8 cellular contexts compared by ENCODE assay signal in genomic region chr15:79923515-79924169, GRCh38. TPM values are rescaled to one million over a fixed set of nuclear protein-coding genes. Genes with fewer than 3 reads are reported as not detected.
DNase-seq lines count a peak whose midpoint lies in the region; ATAC-seq and TF ChIP-seq lines count a peak whose summit lies in the region.

No MANE protein-coding gene starts in this region.

- TF ChIP-seq POLR2A in breast epithelium (IDR thresholded peaks at IDR 0.05), result peak; percentile 67

- H3K4me1 ChIP-seq in breast epithelium, result no peaks in the 10 kb centered on the region
- H3K4me1 ChIP-seq in skeletal muscle tissue (ENCODE audit: control insufficient read depth in 3 of 3, insufficient read depth in 3 of 3, low read length in 3 of 3), result peaks cover 4 to 5% (median 5%) of the 10 kb centered on the region in 3 donors

- peak overlapping the region; percentile 100 for H3K27ac ChIP-seq in VCaP
- peak overlapping the region; percentile 97 to 98 for H3K27ac ChIP-seq in breast epithelium
- peak overlapping the region; percentile 85 for H3K27ac ChIP-seq in skeletal muscle tissue (ENCODE audit: low read depth, low read length)

- DNase-seq in AG04449 (ENCODE audit: low read depth, low spot score) (peak; percentile 57), NCI-H2196 (lab: John Stamatoyannopoulos, UW; ENCODE audit: unreplicated experiment) (peak; percentile 90), breast epithelium (ENCODE audit: low spot score in 2 of 2) (peak; percentile 93 to 97)

- CTCF ChIA-PET in AG04449 (lab: Yijun Ruan, JAX), result interaction anchor here (1.0 to 2.7 kb wide), 3 partner anchors 10 to 62 kb away, joined by 3 to 6 read pairs (median 4); no protein-coding TSS in a partner anchor

- intact Hi-C loops in breast epithelium (cut with DNase I; ENCODE audit: low total_unique reads), result no loop called here

- H3K9me3 ChIP-seq in breast epithelium, result peaks cover 22 to 37% of the 10 kb centered on the region in 2 donors
- peaks cover 5% of the 10 kb centered on the region for H3K9me3 ChIP-seq in iPS-18c (ENCODE audit: control insufficient read depth, insufficient read depth, low read length)
- peaks cover 0 to 3% (median 2%) of the 10 kb centered on the region in 3 donors for H3K9me3 ChIP-seq in skeletal muscle tissue (ENCODE audit: control insufficient read depth in 3 of 3, low read length in 3 of 3)

- H3K4me3 ChIP-seq in AG04449 (ENCODE audit: low read depth, low read length) (peak overlapping the region; percentile 90), breast epithelium (peak overlapping the region; percentile 86 to 93 (median 89)), iPS-18c (ENCODE audit: insufficient read depth, low read depth, low read length) (peak overlapping the region; percentile 89), skeletal muscle tissue (ENCODE audit: low read length in 3 of 3) (peak overlapping the region; percentile 81 to 89 (median 89))

- no peak for TF ChIP-seq CTCF in AG04449 (IDR thresholded peaks at IDR 0.05; ENCODE audit: insufficient read depth, low read length, missing control alignments)
- TF ChIP-seq CTCF in VCaP (conservative IDR thresholded peaks at IDR 0.05), result no peak
- no peak for TF ChIP-seq CTCF in breast epithelium (IDR thresholded peaks at IDR 0.05)

- H3K9ac ChIP-seq in skeletal muscle tissue (ENCODE audit: low read depth in 1 of 3, low read length in 3 of 3), result peak overlapping the region; percentile 83 to 89 (median 88)

- POLR2A ChIA-PET in AG04449 (lab: Yijun Ruan, JAX), result interaction anchor here (0.6 to 1.6 kb wide), 4 partner anchors 18 to 259 kb away, joined by 3 to 7 read pairs (median 3); no protein-coding TSS in a partner anchor

- H3K36me3 ChIP-seq in breast epithelium (no peaks in the 10 kb centered on the region), skeletal muscle tissue (ENCODE audit: control insufficient read depth in 3 of 3, insufficient read depth in 3 of 3, low read length in 3 of 3) (peaks cover 0 to 6% (median 0%) of the 10 kb centered on the region in 3 donors)

- ATAC-seq in GM18873 (IDR thresholded peaks at IDR 0.05; ENCODE audit: low FRiP score, unreplicated experiment) (peak; percentile 89), HG03135 (IDR thresholded peaks at IDR 0.05; ENCODE audit: unreplicated experiment) (peak; percentile 97)

- H3K27me3 ChIP-seq in breast epithelium (no peaks in the 10 kb centered on the region), skeletal muscle tissue (ENCODE audit: control insufficient read depth in 3 of 3, insufficient read depth in 3 of 3, low read length in 3 of 3) (no peaks in the 10 kb centered on the region)

RNA-seq across cellular contexts. Expression of gene MTHFS, which starts 26.8 kb away (rescaled TPM):
- 10 to 100 TPM; 19.0 to 51.5 (median 30.2) TPM for total RNA-seq in breast epithelium
- 8.4 TPM for total RNA-seq in skeletal muscle tissue

RNA-seq across cellular contexts. Expression of gene BCL2A1, which starts 47.4 kb away (rescaled TPM):
- total RNA-seq in breast epithelium, result 10 to 100 TPM in 1 of 3 donors, 1 to 10 TPM in 2; 1.4 to 12.6 (median 1.6) TPM
- 1.0 TPM for total RNA-seq in skeletal muscle tissue

Comparison
In these comparisons a context has a peak if more than half of its experiments do, and no peak if none do; other contexts are left out.
1. Peak in every context shown above with its lines: DNase-seq, ATAC-seq, H3K4me3 ChIP-seq and H3K27ac ChIP-seq.